ENCODE assay signal across 8 cellular contexts in genomic region chr6:27772261-27773001, GRCh38.
DNase-seq lines count a peak whose midpoint lies in the region; ATAC-seq and TF ChIP-seq lines count a peak whose summit lies in the region.

No MANE protein-coding gene starts in this region.

- no peak overlapping the region for H3K56ac ChIP-seq in H9 (ENCODE audit: insufficient read length, low read depth, low read length)

- H3K4me1 ChIP-seq in H9 (ENCODE audit: insufficient read depth, low read length): no peaks in the 10 kb centered on the region
- no peaks in the 10 kb centered on the region for H3K4me1 ChIP-seq in right cardiac atrium (ENCODE audit: control insufficient read depth, insufficient read depth, low read length)
- no peaks in the 10 kb centered on the region for H3K4me1 ChIP-seq in rectal smooth muscle tissue (ENCODE audit: control insufficient read depth, insufficient read depth, low read length)

- peaks cover 41 to 42% of the 10 kb centered on the region in 2 experiments for H3K4me1 Mint-ChIP-seq in H9

- ATAC-seq in right cardiac atrium (peak; percentile 93 to 97), GM21528 (IDR thresholded peaks at IDR 0.05; ENCODE audit: low FRiP score, unreplicated experiment) (no peak)

- no peak overlapping the region for H4K8ac ChIP-seq in H9 (replicated peaks; ENCODE audit: insufficient read length, low read depth, low read length)

- DNase-seq in DMS 273 treated with DMSO at 0.1 percent for 48 hours (lab: John Stamatoyannopoulos, UW) (peak; percentile 85), H9 (peak; percentile 94), NCI-H1092 treated with DMSO at 0.1 percent for 48 hours (lab: John Stamatoyannopoulos, UW) (peak; percentile 42), SW 1271 (lab: John Stamatoyannopoulos, UW) (peak; percentile 26 to 63), amniotic epithelial cell (ENCODE audit: low read depth) (peak; percentile 89), right cardiac atrium (peak; percentile 86 to 95 (median 95))

- H3K14ac ChIP-seq in H9 (ENCODE audit: insufficient read depth, low read length): 0 out of 2 replicates have a peak overlapping the region, but pooled peaks have one; percentile 19

- no peak overlapping the region for H2AK5ac ChIP-seq in H9 (ENCODE audit: insufficient read length, low read length)

- H3K4me3 ChIP-seq in right cardiac atrium (ENCODE audit: low read length) (no peak overlapping the region), rectal smooth muscle tissue (ENCODE audit: low read length) (peak overlapping the region; percentile 35)

- peak; percentile 94 for TF ChIP-seq CTCF in H9 (conservative IDR thresholded peaks at IDR 0.05)

- H2BK15ac ChIP-seq in H9 (ENCODE audit: low read depth, low read length): no peak overlapping the region

- H3K27me3 Mint-ChIP-seq in H9 (ENCODE audit: low read depth): peaks cover 98% of the 10 kb centered on the region

- no peak overlapping the region for H4K5ac ChIP-seq in H9 (ENCODE audit: insufficient read length, low read depth, low read length)

- no peak overlapping the region for H2BK120ac ChIP-seq in H9 (ENCODE audit: low read depth, low read length, poor library complexity, severe bottlenecking)

- no peak overlapping the region for H3K23ac ChIP-seq in H9 (ENCODE audit: insufficient read length, low read depth, low read length)

- H3K27ac Mint-ChIP-seq in H9: no peak overlapping the region

- no CpG with 5 or more reads among the region's 33 CpGs for WGBS in H9 (ENCODE audit: extremely low coverage, insufficient read length, low lambda C conversion rate)
- 9% methylated on average over 33 of the region's 33 CpGs for WGBS in right cardiac atrium

- peaks cover 37% of the 10 kb centered on the region for H3K27me3 ChIP-seq in H9 (ENCODE audit: insufficient read depth, low read length)
- H3K27me3 ChIP-seq in right cardiac atrium (ENCODE audit: control insufficient read depth, insufficient read depth): no peaks in the 10 kb centered on the region
- no peaks in the 10 kb centered on the region for H3K27me3 ChIP-seq in rectal smooth muscle tissue (ENCODE audit: control insufficient read depth, insufficient read depth, low read length)

- peak overlapping the region; percentile 90 for H3K4me2 ChIP-seq in H9 (ENCODE audit: insufficient read depth, insufficient read length, low read length)

- peaks cover 4% of the 10 kb centered on the region for H3K23me2 ChIP-seq in H9 (ENCODE audit: insufficient read length, low read depth, low read length, poor library complexity, severe bottlenecking)

- H2BK12ac ChIP-seq in H9 (ENCODE audit: insufficient read length, low read depth, low read length): no peak overlapping the region

- H4K20me1 ChIP-seq in H9 (ENCODE audit: control insufficient read depth, insufficient read depth, insufficient read length): no peaks in the 10 kb centered on the region

- H4K91ac ChIP-seq in H9 (ENCODE audit: insufficient read length, low read depth, low read length): no peak overlapping the region

- no peak overlapping the region for H3K9ac ChIP-seq in H9 (ENCODE audit: extremely low read depth, insufficient read length, low read length)
- no peak overlapping the region for H3K9ac ChIP-seq in rectal smooth muscle tissue (ENCODE audit: low read length)

- H3K4ac ChIP-seq in H9 (ENCODE audit: low read depth, low read length): no peak overlapping the region

- no peak overlapping the region for H3T11ph ChIP-seq in H9 (ENCODE audit: low read length)

- no peak overlapping the region for H2AFZ ChIP-seq in H9 (ENCODE audit: low read length)

- H3K79me2 ChIP-seq in H9 (ENCODE audit: insufficient read depth, low read length): no peaks in the 10 kb centered on the region

- H3K9me3 Mint-ChIP-seq in H9: peaks cover 23 to 28% of the 10 kb centered on the region in 2 experiments

- intact Hi-C loops in right cardiac atrium (cut with DNase I): loop anchor here in 2 of 4 donors (5.0 to 10.0 kb wide), 2 partner anchors 122 to 125 kb away; a partner anchor contains a TSS

- H3K27ac ChIP-seq in H9 (ENCODE audit: insufficient read length, low read depth, low read length) (no peak overlapping the region), right cardiac atrium (ENCODE audit: low read length) (no peak overlapping the region), rectal smooth muscle tissue (ENCODE audit: low read depth, low read length) (no peak overlapping the region)

- no peak overlapping the region for H3K18ac ChIP-seq in H9 (ENCODE audit: insufficient read length, low read depth, low read length)

- H2BK20ac ChIP-seq in H9 (ENCODE audit: low read depth, low read length, poor library complexity, severe bottlenecking): no peak overlapping the region

- peak overlapping the region; percentile 48 to 75 for H3K4me3 Mint-ChIP-seq in H9

- H3K79me1 ChIP-seq in H9 (ENCODE audit: insufficient read depth, low read depth, low read length, poor library complexity, severe bottlenecking): no peaks in the 10 kb centered on the region

- H2BK5ac ChIP-seq in H9 (ENCODE audit: insufficient read length, low read length): no peak overlapping the region

- peaks cover 4 to 19% (median 10%) of the 10 kb centered on the region in 3 experiments for H3K36me3 Mint-ChIP-seq in H9 (ENCODE audit: insufficient read depth in 1 of 3, low read depth in 3 of 3)

- H3K9me3 ChIP-seq in H9 (ENCODE audit: control insufficient read depth, low read depth, low read length) (no peaks in the 10 kb centered on the region), right cardiac atrium (ENCODE audit: control insufficient read depth, low read length) (no peaks in the 10 kb centered on the region)

- no peaks in the 10 kb centered on the region for H3K36me3 ChIP-seq in rectal smooth muscle tissue (ENCODE audit: control insufficient read depth, insufficient read depth, low read length)

Comparison
In these comparisons a context has a peak if more than half of its experiments do, and no peak if none do; other contexts are left out.
1. DNase-seq: peak in every context shown above with its lines; median percentile 95 in right cardiac atrium; 94 in H9; 89 in amniotic epithelial cell; 85 in DMS 273 treated with DMSO at 0.1 percent for 48 hours; 44 in SW 1271; 42 in NCI-H1092 treated with DMSO at 0.1 percent for 48 hours.